ENCODE assay signal across 9 cellular contexts in the genomic region with DNA sequence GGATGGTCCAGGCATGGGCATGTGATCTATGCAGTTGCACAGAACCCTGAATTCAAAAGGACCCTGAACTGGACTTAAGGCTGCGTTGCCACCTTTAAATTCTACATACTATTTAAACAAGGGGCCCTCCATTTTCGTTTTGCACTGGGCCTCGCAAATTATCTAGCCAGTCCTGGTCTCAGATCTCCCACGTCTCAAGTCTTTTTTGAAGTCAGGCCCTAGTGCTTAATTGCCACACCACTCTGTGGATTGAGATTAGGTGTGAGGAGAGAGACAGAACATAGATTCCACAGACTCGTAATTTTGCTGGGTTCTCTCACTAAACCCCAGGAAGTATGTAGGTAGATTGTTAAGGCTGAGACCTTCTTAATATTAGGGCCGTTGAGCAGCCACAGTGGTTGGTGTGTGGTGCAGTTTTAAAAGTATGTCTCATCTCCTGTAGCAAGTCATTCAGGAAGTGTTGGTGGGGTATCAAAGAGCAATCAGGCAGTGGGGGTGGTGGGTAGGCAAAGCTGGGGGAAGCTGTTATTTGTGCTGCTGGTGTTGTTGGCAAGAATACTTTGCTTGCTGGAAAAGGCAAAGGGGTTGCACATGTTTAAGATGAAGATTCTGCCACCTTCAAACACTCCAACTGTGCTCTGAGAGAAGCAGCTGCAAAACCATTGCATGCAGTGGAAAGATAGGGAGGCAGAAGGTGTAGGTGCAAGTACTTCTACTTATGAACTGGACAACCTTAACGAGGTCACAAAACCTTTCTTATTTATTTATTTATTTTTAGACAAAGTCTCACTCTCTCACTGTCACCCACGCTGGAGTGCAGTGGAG.
DNase-seq lines count a peak whose midpoint lies in the region; ATAC-seq and FAIRE-seq lines count a peak whose summit lies in the region.
"Had no signal": no experiment of that assay in that cellular context is flagged by ENCODE, and none has a peak within 500 bp of the region (broad histone marks: within the 10 kb centered on the region; RNA-seq: fewer than 3 reads in every experiment).

No MANE protein-coding gene starts in this region.

- no peak for FAIRE-seq in HTR-8/SVneo (lab: Jason Lieb, UNC)

- DNase-seq in CMK (ENCODE audit: low read depth) (peak; percentile 69), OCI-M1 (lab: John Stamatoyannopoulos, UW) (peak; percentile 65), activated T-helper 1 cell treated with Interleukin-2 at 50 U/mL for 16 hours (ENCODE audit: low read depth) (peak; percentile 56), SHP77 treated with DMSO at 0.1 percent for 48 hours (lab: John Stamatoyannopoulos, UW) (no peak), NCI-H2171 treated with DMSO at 0.1 percent for 48 hours (lab: John Stamatoyannopoulos, UW) (no peak), HTR-8/SVneo (ENCODE audit: insufficient read length, low spot score) (no peak)
- DNase-seq in stimulated activated CD4-positive, alpha-beta T cell treated with anti-CD3 and anti-CD28 coated beads, Interleukin-15, amount 100 ng/mL, for 24 hours: peak; percentile 77
- DNase-seq: Caco-2 had no signal

- ATAC-seq in GM18861 (IDR thresholded peaks at IDR 0.05; ENCODE audit: unreplicated experiment): no peak

Comparison
In these comparisons a context has a peak if more than half of its experiments do, and no peak if none do; other contexts are left out.
1. DNase-seq: peak in CMK (single experiment), OCI-M1 (single experiment), activated T-helper 1 cell treated with Interleukin-2 at 50 U/mL for 16 hours (single experiment) and stimulated activated CD4-positive, alpha-beta T cell treated with anti-CD3 and anti-CD28 coated beads, Interleukin-15, amount 100 ng/mL, for 24 hours (single experiment); none in SHP77 treated with DMSO at 0.1 percent for 48 hours (single experiment), NCI-H2171 treated with DMSO at 0.1 percent for 48 hours (single experiment) and HTR-8/SVneo (single experiment).